Comparison of ENCODE assay signal across 8 cellular contexts in genomic region chr9:137304383-137305059, GRCh38. TPM values are rescaled to one million over a fixed set of nuclear protein-coding genes. Genes with fewer than 3 reads are reported as not detected.
DNase-seq lines count a peak whose midpoint lies in the region; ATAC-seq and TF ChIP-seq lines count a peak whose summit lies in the region.
"Had no signal": no experiment of that assay in that cellular context is flagged by ENCODE, and none has a peak within 500 bp of the region (broad histone marks: within the 10 kb centered on the region; RNA-seq: fewer than 3 reads in every experiment).

No MANE protein-coding gene starts in this region.

- H3K36me3 Mint-ChIP-seq in chondrocyte (ENCODE audit: low read depth), result no peaks in the 10 kb centered on the region
- H3K36me3 Mint-ChIP-seq in neural crest cell (ENCODE audit: low read depth), result peaks cover 4% of the 10 kb centered on the region
- H3K36me3 Mint-ChIP-seq: naive thymus-derived CD4-positive, alpha-beta T cell had no signal

- H3K4me1 Mint-ChIP-seq in chondrocyte (ENCODE audit: low read depth), result peaks cover 22% of the 10 kb centered on the region
- H3K4me1 Mint-ChIP-seq in neural crest cell, result peaks cover 32% of the 10 kb centered on the region

- in situ Hi-C loops in GM13976 (cut with MboI; ENCODE audit: low sequenced_read_pairs, unreplicated experiment), result no loop called here

- H3K27ac Mint-ChIP-seq in chondrocyte (ENCODE audit: unreplicated experiment), result peak overlapping the region; percentile 27
- no peak overlapping the region for H3K27ac Mint-ChIP-seq in neural crest cell (ENCODE audit: unreplicated experiment)

- no peaks in the 10 kb centered on the region for H3K27me3 Mint-ChIP-seq in chondrocyte (ENCODE audit: low read depth)
- peaks cover 13% of the 10 kb centered on the region for H3K27me3 Mint-ChIP-seq in neural crest cell (ENCODE audit: low read depth)

- peak; percentile 33 for TF ChIP-seq CTCF in GM12864 (IDR thresholded peaks at IDR 0.05; ENCODE audit: low read depth, low read length, missing control alignments)
- TF ChIP-seq CTCF in chondrocyte (IDR thresholded peaks at IDR 0.05), result peak; percentile 55
- peak; percentile 28 for TF ChIP-seq CTCF in neural crest cell (conservative IDR thresholded peaks at IDR 0.05)
- TF ChIP-seq CTCF in GM13976 (IDR thresholded peaks at IDR 0.05; ENCODE audit: borderline replicate concordance, control extremely low read depth, extremely low read depth, insufficient read depth, missing control alignments), result no peak

- no peak overlapping the region for H3K4me3 ChIP-seq in GM12864 (ENCODE audit: low read depth, low read length)

- H3K9me3 Mint-ChIP-seq in chondrocyte (ENCODE audit: low read depth) (no peaks in the 10 kb centered on the region), neural crest cell (no peaks in the 10 kb centered on the region)
- H3K9me3 Mint-ChIP-seq: naive thymus-derived CD4-positive, alpha-beta T cell had no signal

- DNase-seq in GM12864 (ENCODE audit: low read depth), result no peak
- peak; percentile 58 for DNase-seq in chondrocyte (ENCODE audit: low spot score)
- DNase-seq in neural crest cell (ENCODE audit: low read depth, low spot score), result no peak
- DNase-seq in GM13976 (ENCODE audit: low spot score), result no peak
- DNase-seq in LoVo (ENCODE audit: low spot score), result no peak
- DNase-seq: T-helper 9 cell had no signal

- H3K4me3 Mint-ChIP-seq in chondrocyte (ENCODE audit: unreplicated experiment) (no peak overlapping the region), neural crest cell (peak overlapping the region; percentile 79)

- ATAC-seq in HG02642 (IDR thresholded peaks at IDR 0.05; ENCODE audit: poor library complexity, unreplicated experiment), result no peak
- ATAC-seq: naive thymus-derived CD4-positive, alpha-beta T cell had no signal

RNA-seq across cellular contexts. Expression of gene NRARP, which starts 2.5 kb away (rescaled TPM):
- 0.39 to 6.9 TPM (median 6.7 TPM) in 3 replicates for total RNA-seq in chondrocyte
- 31.7 and 33.7 TPM in 2 replicates for total RNA-seq in neural crest cell

RNA-seq across cellular contexts. Expression of gene TOR4A, which starts 27.0 kb away (rescaled TPM):
- 0.85 to 3.5 TPM (median 3.4 TPM) in 3 replicates for total RNA-seq in chondrocyte
- total RNA-seq in neural crest cell, result 0.75 and 0.86 TPM in 2 replicates

RNA-seq across cellular contexts. Expression of gene NELFB, which starts 49.4 kb away (rescaled TPM):
- total RNA-seq in chondrocyte (48.0 to 55.1 TPM (median 52.4 TPM) in 3 replicates), neural crest cell (76.7 and 79.0 TPM in 2 replicates)

RNA-seq across cellular contexts. Expression of gene STPG3, which starts 53.4 kb away (rescaled TPM):
- not detected in 3 replicates for total RNA-seq in chondrocyte
- 0.26 TPM in 1 of 2 replicates, not detected in the other for total RNA-seq in neural crest cell
- total RNA-seq: naive thymus-derived CD4-positive, alpha-beta T cell had no signal
